ENCODE assay signal across 13 cellular contexts in genomic region chr11:2091786-2092463, GRCh38. TPM values are rescaled to one million over a fixed set of nuclear protein-coding genes. Genes with fewer than 3 reads are reported as not detected.
"Had no signal": no experiment of that assay in that cellular context is flagged by ENCODE, and none has a peak within 500 bp of the region (broad histone marks: within the 10 kb centered on the region; RNA-seq: fewer than 3 reads in every experiment).

No MANE protein-coding gene starts in this region.

- H3K4me3 Mint-ChIP-seq: activated CD4-positive, alpha-beta T cell treated with anti-CD3 and anti-CD28 coated beads, Interleukin-2, amount 10 ng/mL, durations not matched to agents 24 days and 14 days; activated T-helper 17 cell treated with anti-CD3 and anti-CD28 coated beads, Interleukin-2, amount 50 U/mL, for 72 hours; immature natural killer cell; memory B cell; nephron progenitor cell had no signal

- H3K4me3 ChIP-seq: tibial artery had no signal

- H3K4me1 Mint-ChIP-seq: activated CD4-positive, alpha-beta T cell treated with anti-CD3 and anti-CD28 coated beads, Interleukin-2, amount 10 ng/mL, durations not matched to agents 24 days and 14 days; immature natural killer cell; memory B cell had no signal

- H3K9me3 ChIP-seq: tibial artery had no signal

- DNase-seq: activated CD4-positive, alpha-beta T cell treated with anti-CD3 and anti-CD28 coated beads, Interleukin-2, amount 10 ng/mL, durations not matched to agents 24 days and 14 days; brain microvascular endothelial cell; cerebellar nuclear complex; dermis blood vessel endothelial cell; glutamatergic neuron; immature natural killer cell; nephron progenitor cell; stimulated activated CD4-positive, alpha-beta T cell treated with anti-CD3 and anti-CD28 coated beads, Interleukin-15, amount 100 ng/mL, for 24 hours; T1000 had no signal

- H3K9me3 Mint-ChIP-seq: activated CD4-positive, alpha-beta T cell treated with anti-CD3 and anti-CD28 coated beads, Interleukin-2, amount 10 ng/mL, durations not matched to agents 24 days and 14 days; activated naive CD4-positive, alpha-beta T cell treated with anti-CD3 and anti-CD28 coated beads, Interleukin-2, amount 50 U/mL, for 72 hours; activated T-helper 17 cell treated with anti-CD3 and anti-CD28 coated beads, Interleukin-2, amount 50 U/mL, for 72 hours; immature natural killer cell had no signal

- ATAC-seq: activated naive CD4-positive, alpha-beta T cell treated with anti-CD3 and anti-CD28 coated beads, Interleukin-2, amount 50 U/mL, for 72 hours; activated T-helper 17 cell treated with anti-CD3 and anti-CD28 coated beads, Interleukin-2, amount 50 U/mL, for 72 hours had no signal

- H3K27ac Mint-ChIP-seq: activated CD4-positive, alpha-beta T cell treated with anti-CD3 and anti-CD28 coated beads, Interleukin-2, amount 10 ng/mL, durations not matched to agents 24 days and 14 days; activated T-helper 17 cell treated with anti-CD3 and anti-CD28 coated beads, Interleukin-2, amount 50 U/mL, for 72 hours; immature natural killer cell; memory B cell; nephron progenitor cell had no signal

- H3K27me3 ChIP-seq: brain microvascular endothelial cell had no signal

- H3K36me3 Mint-ChIP-seq: activated naive CD4-positive, alpha-beta T cell treated with anti-CD3 and anti-CD28 coated beads, Interleukin-2, amount 50 U/mL, for 72 hours; immature natural killer cell; memory B cell had no signal

- H3K36me3 ChIP-seq: brain microvascular endothelial cell, tibial artery had no signal

- H3K27ac ChIP-seq: brain microvascular endothelial cell, tibial artery had no signal

RNA-seq across cellular contexts. Expression of gene IGF2, which starts 47.3 kb away (rescaled TPM):
- polyA plus RNA-seq: immature natural killer cell had no signal
